In genomic region chr16:30805056-30805369, GRCh38 we compare ENCODE assay signal across 8 cellular contexts. TPM values are rescaled to one million over a fixed set of nuclear protein-coding genes. Genes with fewer than 3 reads are reported as not detected.
DNase-seq lines count a peak whose midpoint lies in the region; ATAC-seq and TF ChIP-seq lines count a peak whose summit lies in the region.

No MANE protein-coding gene starts in this region.

- H3K36me3 ChIP-seq in CD8-positive, alpha-beta T cell (ENCODE audit: insufficient read depth, low read length): no peaks in the 10 kb centered on the region
- H3K36me3 ChIP-seq in RWPE2 (ENCODE audit: low read depth) (no peaks in the 10 kb centered on the region), osteoblast (ENCODE audit: insufficient read depth, low read length) (no peaks in the 10 kb centered on the region)

- peak overlapping the region; percentile 83 for H3K4me3 Mint-ChIP-seq in CD8-positive, alpha-beta T cell

- peak overlapping the region; percentile 100 for H2AFZ ChIP-seq in osteoblast (ENCODE audit: low read length)

- POLR2A ChIA-PET in CD8-positive, alpha-beta T cell (lab: Charles Lee): interaction anchor here (0.8 to 2.1 kb wide), 12 partner anchors 9 to 155 kb away, joined by 3 to 19 read pairs (median 4); partner anchors contain the start of genes PHKG2 and ZNF629

- H3K36me3 Mint-ChIP-seq in CD8-positive, alpha-beta T cell: peaks cover 2% of the 10 kb centered on the region

- H3K4me1 Mint-ChIP-seq in CD8-positive, alpha-beta T cell (ENCODE audit: low read depth): peaks cover 21% of the 10 kb centered on the region

- H3K9me3 ChIP-seq in CD8-positive, alpha-beta T cell (ENCODE audit: low read length): no peaks in the 10 kb centered on the region
- H3K9me3 ChIP-seq in RWPE2 (ENCODE audit: severe bottlenecking): no peaks in the 10 kb centered on the region
- no peaks in the 10 kb centered on the region for H3K9me3 ChIP-seq in osteoblast (ENCODE audit: low read depth, low read length)

- intact Hi-C loops in CD8-positive, alpha-beta T cell (cut with DNase I, micrococcal nuclease): loop anchor here (1.0 to 2.0 kb wide), 4 partner anchors 9 to 70 kb away; partner anchors contain the start of genes CFAP119 (in 1 of the 2), RNF40 (in 1 of the 2) and ZNF629 (in 1 of the 2)

- no peaks in the 10 kb centered on the region for H3K9me3 Mint-ChIP-seq in CD8-positive, alpha-beta T cell

- H3K79me2 ChIP-seq in osteoblast (ENCODE audit: insufficient read depth, low read length): peaks cover 3% of the 10 kb centered on the region

- H4K20me1 ChIP-seq in osteoblast (ENCODE audit: insufficient read depth, low read length): no peaks in the 10 kb centered on the region

- no peaks in the 10 kb centered on the region for H3K27me3 Mint-ChIP-seq in CD8-positive, alpha-beta T cell (ENCODE audit: low read depth)

- peak overlapping the region; percentile 95 for H3K4me2 ChIP-seq in osteoblast (ENCODE audit: insufficient read depth, low read length)

- peak overlapping the region; percentile 36 for H3K27ac ChIP-seq in CD8-positive, alpha-beta T cell (ENCODE audit: low read depth, low read length)
- H3K27ac ChIP-seq in RWPE2 (ENCODE audit: poor library complexity, severe bottlenecking) (peak overlapping the region; percentile 55), osteoblast (ENCODE audit: low read depth, low read length) (peak overlapping the region; percentile 69)

- peaks cover 16% of the 10 kb centered on the region for H3K4me1 ChIP-seq in CD8-positive, alpha-beta T cell (ENCODE audit: insufficient read depth, low read length)
- no peaks in the 10 kb centered on the region for H3K4me1 ChIP-seq in RWPE2 (ENCODE audit: insufficient read depth, poor library complexity, severe bottlenecking)
- H3K4me1 ChIP-seq in osteoblast (ENCODE audit: insufficient read depth, low read length): peaks cover 8% of the 10 kb centered on the region

- ATAC-seq in CD8-positive, alpha-beta T cell: peak; percentile 25
- ATAC-seq in RWPE2 (ENCODE audit: low read depth): no peak
- peak; percentile 40 for ATAC-seq in esophagus mucosa
- ATAC-seq in HG03520 (IDR thresholded peaks at IDR 0.05; ENCODE audit: unreplicated experiment): no peak

- peak overlapping the region; percentile 89 for H3K4me3 ChIP-seq in CD8-positive, alpha-beta T cell (ENCODE audit: low read depth, low read length)
- peak overlapping the region; percentile 64 for H3K4me3 ChIP-seq in RWPE2 (ENCODE audit: severe bottlenecking)
- H3K4me3 ChIP-seq in osteoblast (ENCODE audit: insufficient read depth, low read length): peak overlapping the region; percentile 90

- no peak for TF ChIP-seq CTCF in CD8-positive, alpha-beta T cell (IDR thresholded peaks at IDR 0.05)
- no peak for TF ChIP-seq CTCF in RWPE2 (IDR thresholded peaks at IDR 0.05; ENCODE audit: poor library complexity, severe bottlenecking)
- TF ChIP-seq CTCF in osteoblast (IDR thresholded peaks at IDR 0.05; ENCODE audit: extremely low read depth, low read depth, low read length): no peak

- CTCF ChIA-PET in CD8-positive, alpha-beta T cell (lab: Charles Lee): interaction anchor here (1.0 to 1.5 kb wide), 7 partner anchors 8 to 137 kb away, joined by 3 to 10 read pairs (median 3); no protein-coding TSS in a partner anchor

- H3K27me3 ChIP-seq in CD8-positive, alpha-beta T cell (ENCODE audit: insufficient read depth, low read length): no peaks in the 10 kb centered on the region
- H3K27me3 ChIP-seq in RWPE2 (ENCODE audit: insufficient read depth, poor library complexity, severe bottlenecking) (no peaks in the 10 kb centered on the region), osteoblast (ENCODE audit: insufficient read depth, low read length) (no peaks in the 10 kb centered on the region)

- no peak for DNase-seq in CD8-positive, alpha-beta T cell
- DNase-seq in RWPE2 (ENCODE audit: low spot score): no peak
- no peak for DNase-seq in osteoblast (ENCODE audit: insufficient read length, low spot score, missing footprints)
- DNase-seq in NCI-H2107 (lab: John Stamatoyannopoulos, UW): no peak
- DNase-seq in C1 segment of cervical spinal cord (lab: John Stamatoyannopoulos, UW): no peak
- DNase-seq in NAMALWA (ENCODE audit: low spot score): no peak

- no peak overlapping the region for H3K27ac Mint-ChIP-seq in CD8-positive, alpha-beta T cell

RNA-seq across cellular contexts. Expression of gene ZNF629, which starts 18.0 kb away (rescaled TPM):
- 1 to 10 TPM; 1.7 to 1.9 TPM for total RNA-seq in CD8-positive, alpha-beta T cell
- total RNA-seq in esophagus mucosa: 4.7 TPM
- total RNA-seq in osteoblast: 15.3 and 16.3 TPM in 2 replicates

RNA-seq across cellular contexts. Expression of gene RNF40, which starts 42.9 kb away (rescaled TPM):
- 100 to 1,000 TPM in 1 of 2 experiments, 10 to 100 TPM in 1; 98.7 to 101 TPM for total RNA-seq in CD8-positive, alpha-beta T cell
- total RNA-seq in esophagus mucosa (56.8 TPM), osteoblast (63.1 and 88.3 TPM in 2 replicates)

RNA-seq across cellular contexts. Expression of gene CFAP119, which starts 43.2 kb away (rescaled TPM):
- 1 to 10 TPM; 2.7 to 3.6 TPM for total RNA-seq in CD8-positive, alpha-beta T cell
- total RNA-seq in esophagus mucosa (2.2 TPM), osteoblast (2.4 and 2.9 TPM in 2 replicates)

RNA-seq across cellular contexts. Expression of gene PHKG2, which starts 56.8 kb away (rescaled TPM):
- 10 to 100 TPM; 26.4 to 36.3 TPM for total RNA-seq in CD8-positive, alpha-beta T cell
- total RNA-seq in esophagus mucosa (16.9 TPM), osteoblast (20.3 and 25.0 TPM in 2 replicates)

Comparison
In these comparisons a context has a peak if more than half of its experiments do, and no peak if none do; other contexts are left out.
1. ATAC-seq: peak in CD8-positive, alpha-beta T cell (single experiment) and esophagus mucosa (single experiment); none in RWPE2 (single experiment) and HG03520 (single experiment).
2. Peak in every context shown above with its lines, with median percentiles within 50 percentile points of each other: H3K27ac ChIP-seq and H3K4me3 ChIP-seq.